Comparison of ENCODE assay signal across 8 cellular contexts in genomic region chr1:39954261-39954869, GRCh38. TPM values are rescaled to one million over a fixed set of nuclear protein-coding genes. Genes with fewer than 3 reads are reported as not detected.
DNase-seq lines count a peak whose midpoint lies in the region; ATAC-seq and TF ChIP-seq lines count a peak whose summit lies in the region.

No MANE protein-coding gene starts in this region.

- intact Hi-C loops in psoas muscle (cut with DNase I): no loop called here

- POLR2A ChIA-PET in RWPE1 (lab: Yijun Ruan, JAX; ENCODE audit: low non-redundant PET): interaction anchor here (1.1 kb wide), 1 partner anchor 27 kb away, joined by 3 read pairs; no protein-coding TSS in a partner anchor

- peak overlapping the region; percentile 93 for H3K27ac ChIP-seq in RWPE1
- H3K27ac ChIP-seq in psoas muscle: peak overlapping the region; percentile 53

- CTCF ChIA-PET in RWPE1 (lab: Yijun Ruan, JAX): no interaction called here

- DNase-seq in GM12865 (ENCODE audit: low read depth): no peak
- DNase-seq in RWPE1 (ENCODE audit: low spot score): no peak
- DNase-seq in fibroblast of mammary gland (ENCODE audit: low read depth): no peak
- DNase-seq in psoas muscle: peak; percentile 57 to 70
- DNase-seq in cerebellar cortex (ENCODE audit: low spot score): no peak
- no peak for DNase-seq in HPDE6-E6E7 (ENCODE audit: extremely low spot score)
- no peak for DNase-seq in NCI-H774 (lab: John Stamatoyannopoulos, UW)

- H3K4me1 ChIP-seq in psoas muscle: peaks cover 21% of the 10 kb centered on the region

- peak in 1 of 4 donors; percentile 20 for ATAC-seq in psoas muscle
- ATAC-seq in HG02642 (IDR thresholded peaks at IDR 0.05; ENCODE audit: poor library complexity, unreplicated experiment): no peak

- H3K36me3 ChIP-seq in psoas muscle (ENCODE audit: insufficient read depth in 1 of 2, low read depth in 1 of 2): no peaks in the 10 kb centered on the region

- WGBS in psoas muscle, 3 donors: 38 to 50% (median 45%) methylated on average over 18 of the region's 18 CpGs

- TF ChIP-seq CTCF in GM12865 (IDR thresholded peaks at IDR 0.05; ENCODE audit: insufficient read depth, low read depth, low read length, missing control alignments): no peak
- TF ChIP-seq CTCF in RWPE1 (conservative IDR thresholded peaks at IDR 0.05; ENCODE audit: low read depth): no peak
- TF ChIP-seq CTCF in fibroblast of mammary gland (conservative IDR thresholded peaks at IDR 0.05; ENCODE audit: control insufficient read depth, insufficient read depth, low read depth, low read length): no peak
- no peak for TF ChIP-seq CTCF in psoas muscle (IDR thresholded peaks at IDR 0.05)

- H3K9me3 ChIP-seq in psoas muscle: no peaks in the 10 kb centered on the region

- H3K27me3 ChIP-seq in psoas muscle (ENCODE audit: insufficient read depth in 3 of 3, low read length in 2 of 3): no peaks in the 10 kb centered on the region

- peak overlapping the region; percentile 88 for H3K4me3 ChIP-seq in GM12865 (ENCODE audit: low read depth, low read length)
- peak overlapping the region; percentile 20 for H3K4me3 ChIP-seq in fibroblast of mammary gland (ENCODE audit: control insufficient read depth, low read depth, low read length)
- H3K4me3 ChIP-seq in psoas muscle: peak overlapping the region; percentile 65

RNA-seq across cellular contexts. Expression of gene MFSD2A, which starts 0.6 kb away (rescaled TPM):
- under 1 TPM; 0.12 to 0.58 (median 0.47) TPM for total RNA-seq in psoas muscle
- polyA plus RNA-seq in psoas muscle: 1 to 10 TPM in 1 of 3 donors, under 1 TPM in 2; 0.35 to 2.1 (median 0.92) TPM

RNA-seq across cellular contexts. Expression of gene MYCL, which starts 52.6 kb away (rescaled TPM):
- total RNA-seq in psoas muscle: 1 to 10 TPM in 2 of 4 donors, under 1 TPM in 2; 0.19 to 1.7 (median 0.60) TPM
- under 1 TPM; 0.10 to 0.27 (median 0.12) TPM for polyA plus RNA-seq in psoas muscle

Comparison
In these comparisons a context has a peak if more than half of its experiments do, and no peak if none do; other contexts are left out.
1. DNase-seq: peak in psoas muscle (2 of 2); none in GM12865 (single experiment), RWPE1 (single experiment), fibroblast of mammary gland (single experiment), cerebellar cortex (single experiment), HPDE6-E6E7 (single experiment) and NCI-H774 (single experiment).
2. H3K4me3 ChIP-seq: peak in every context shown above with its lines; median percentile 88 in GM12865; 65 in psoas muscle; 20 in fibroblast of mammary gland.